Comparison of ENCODE assay signal across 8 cellular contexts in genomic region chr3:192409838-192410683, GRCh38.
A peak's percentile ranks its signal among the peaks of the same experiment; 100 is the strongest.
DNase-seq lines count a peak whose midpoint lies in the region; TF ChIP-seq lines count a peak whose summit lies in the region.

No MANE protein-coding gene starts in this region.

- in situ Hi-C loops in HAP-1 (cut with MboI; ENCODE audit: low sequenced_read_pairs): no loop called here

- no peaks in the 10 kb centered on the region for H3K36me3 Mint-ChIP-seq in CD4-positive, alpha-beta memory T cell
- peaks cover 2% of the 10 kb centered on the region for H3K36me3 Mint-ChIP-seq in activated CD4-positive, alpha-beta memory T cell treated with anti-CD3 and anti-CD28 coated beads for 36 hours

- peak overlapping the region; percentile 13; the same call in 1 of the 2 replicates for H3K9ac ChIP-seq in iPS-20b (ENCODE audit: low read depth, low read length)

- H3K27ac ChIP-seq in VCaP (no peak overlapping the region; the same call in 1 of the 2 replicates), iPS-20b (ENCODE audit: low read length) (no peak overlapping the region), stomach (peak overlapping the region in 2 of 5 donors; percentile 11 to 37)
- H3K27ac ChIP-seq in CD4-positive, alpha-beta memory T cell (ENCODE audit: low read depth, low read length): no peak overlapping the region

- H3K4me1 ChIP-seq in HAP-1 (no peaks in the 10 kb centered on the region), iPS-20b (ENCODE audit: insufficient read depth, low read length) (peaks cover 15% of the 10 kb centered on the region), stomach (peaks cover 4 to 29% (median 22%) of the 10 kb centered on the region in 4 donors)
- no peaks in the 10 kb centered on the region for H3K4me1 ChIP-seq in CD4-positive, alpha-beta memory T cell (ENCODE audit: insufficient read depth, low read length)

- peaks cover 11% of the 10 kb centered on the region; the same call in 1 of the 2 replicates for H3K27me3 ChIP-seq in HAP-1 (ENCODE audit: low read depth)
- H3K27me3 ChIP-seq in iPS-20b (ENCODE audit: insufficient read depth, low read length): peaks cover 76% of the 10 kb centered on the region
- peaks cover 3 to 51% (median 30%) of the 10 kb centered on the region in 3 donors for H3K27me3 ChIP-seq in stomach
- H3K27me3 ChIP-seq in CD4-positive, alpha-beta memory T cell (ENCODE audit: insufficient read depth, low read length): no peaks in the 10 kb centered on the region

- H3K27me3 Mint-ChIP-seq in CD4-positive, alpha-beta memory T cell: peaks cover 19 to 29% of the 10 kb centered on the region in 2 donors
- H3K27me3 Mint-ChIP-seq in activated CD4-positive, alpha-beta memory T cell treated with anti-CD3 and anti-CD28 coated beads for 36 hours: peaks cover 42% of the 10 kb centered on the region

- peaks cover 0 to 9% (median 6%) of the 10 kb centered on the region in 4 donors for H3K4me1 Mint-ChIP-seq in CD4-positive, alpha-beta memory T cell
- peaks cover 2% of the 10 kb centered on the region for H3K4me1 Mint-ChIP-seq in activated CD4-positive, alpha-beta memory T cell treated with anti-CD3 and anti-CD28 coated beads for 36 hours (ENCODE audit: low read depth)

- DNase-seq in COR-L47 (lab: John Stamatoyannopoulos, UW) (peak; percentile 73), HAP-1 (ENCODE audit: low spot score in 2 of 2) (peak; percentile 35 to 46), stomach (no peak)
- no peak for DNase-seq in stimulated activated CD4-positive, alpha-beta T cell treated with anti-CD3 and anti-CD28 coated beads, Interleukin-4, amount 100 ng/mL, for 4 hours
- no peak for DNase-seq in CD4-positive, alpha-beta memory T cell
- no peak for DNase-seq in activated CD4-positive, alpha-beta memory T cell treated with anti-CD3 and anti-CD28 coated beads for 36 hours

- TF ChIP-seq EP300 in stomach (IDR thresholded peaks at IDR 0.05): no peak

- 3 to 5% (median 4%) methylated on average over 19 to 53 of the region's 53 CpGs for WGBS in stomach, 5 donors

- CTCF ChIA-PET in CD4-positive, alpha-beta memory T cell (lab: Charles Lee; ENCODE audit: partially characterized antibody): no interaction called here
- CTCF ChIA-PET in activated CD4-positive, alpha-beta memory T cell treated with anti-CD3 and anti-CD28 coated beads for 36 hours (lab: Charles Lee): no interaction called here

- H3K9me3 Mint-ChIP-seq in CD4-positive, alpha-beta memory T cell: peaks cover 0 to 5% (median 0%) of the 10 kb centered on the region in 8 donors
- H3K9me3 Mint-ChIP-seq in activated CD4-positive, alpha-beta memory T cell treated with anti-CD3 and anti-CD28 coated beads for 36 hours: no peaks in the 10 kb centered on the region

- TF ChIP-seq CTCF in VCaP (conservative IDR thresholded peaks at IDR 0.05) (peak; percentile 41), stomach (IDR thresholded peaks at IDR 0.05) (no peak)

- intact Hi-C loops in stomach (cut with DNase I; ENCODE audit: low total_unique reads): no loop called here
- intact Hi-C loops in CD4-positive, alpha-beta memory T cell (cut with micrococcal nuclease): no loop called here
- intact Hi-C loops in activated CD4-positive, alpha-beta memory T cell treated with anti-CD3 and anti-CD28 coated beads for 36 hours (cut with micrococcal nuclease): no loop called here

- H3K36me3 ChIP-seq in HAP-1 (replicated peaks): no peaks in the 10 kb centered on the region
- no peaks in the 10 kb centered on the region for H3K36me3 ChIP-seq in iPS-20b (ENCODE audit: insufficient read depth, low read depth, low read length)
- no peaks in the 10 kb centered on the region for H3K36me3 ChIP-seq in stomach
- no peaks in the 10 kb centered on the region for H3K36me3 ChIP-seq in CD4-positive, alpha-beta memory T cell (ENCODE audit: insufficient read depth, low read length)

- H3K4me3 Mint-ChIP-seq in CD4-positive, alpha-beta memory T cell: no peak overlapping the region
- H3K4me3 Mint-ChIP-seq in activated CD4-positive, alpha-beta memory T cell treated with anti-CD3 and anti-CD28 coated beads for 36 hours: no peak overlapping the region

- H3K27ac Mint-ChIP-seq in CD4-positive, alpha-beta memory T cell: no peak overlapping the region
- H3K27ac Mint-ChIP-seq in activated CD4-positive, alpha-beta memory T cell treated with anti-CD3 and anti-CD28 coated beads for 36 hours: no peak overlapping the region

- TF ChIP-seq POLR2A in stomach (IDR thresholded peaks at IDR 0.05): no peak

- H3K4me3 ChIP-seq in HAP-1 (peak overlapping the region; percentile 40), iPS-20b (ENCODE audit: low read length) (peak overlapping the region; percentile 87), stomach (peak overlapping the region; percentile 50 to 63 (median 54))
- H3K4me3 ChIP-seq in CD4-positive, alpha-beta memory T cell (ENCODE audit: low read length in 2 of 2): no peak overlapping the region

- POLR2A ChIA-PET in CD4-positive, alpha-beta memory T cell (lab: Charles Lee; ENCODE audit: partially characterized antibody): no interaction called here
- POLR2A ChIA-PET in activated CD4-positive, alpha-beta memory T cell treated with anti-CD3 and anti-CD28 coated beads for 36 hours (lab: Charles Lee): no interaction called here

- no peaks in the 10 kb centered on the region for H3K9me3 ChIP-seq in HAP-1
- H3K9me3 ChIP-seq in iPS-20b (ENCODE audit: insufficient read depth, low read depth, low read length): no peaks in the 10 kb centered on the region
- no peaks in the 10 kb centered on the region for H3K9me3 ChIP-seq in stomach
- no peaks in the 10 kb centered on the region for H3K9me3 ChIP-seq in CD4-positive, alpha-beta memory T cell (ENCODE audit: control insufficient read depth in 1 of 2, low read length in 2 of 2)

Comparison
In these comparisons a context has a peak if more than half of its experiments do, and no peak if none do; other contexts are left out.
1. DNase-seq: peak in COR-L47 (single experiment) and HAP-1 (2 of 2); none in stomach (single experiment), stimulated activated CD4-positive, alpha-beta T cell treated with anti-CD3 and anti-CD28 coated beads, Interleukin-4, amount 100 ng/mL, for 4 hours (0 of 2), CD4-positive, alpha-beta memory T cell (0 of 5) and activated CD4-positive, alpha-beta memory T cell treated with anti-CD3 and anti-CD28 coated beads for 36 hours (single experiment).
2. H3K4me3 ChIP-seq: peak in HAP-1 (single experiment), iPS-20b (single experiment) and stomach (4 of 4); none in CD4-positive, alpha-beta memory T cell (0 of 2).